ENCODE assay signal across 16 cellular contexts in genomic region chr9:107249131-107249533, GRCh38. TPM values are rescaled to one million over a fixed set of nuclear protein-coding genes. Genes with fewer than 3 reads are reported as not detected.
DNase-seq lines count a peak whose midpoint lies in the region; ATAC-seq and TF ChIP-seq lines count a peak whose summit lies in the region.
"Had no signal": no experiment of that assay in that cellular context is flagged by ENCODE, and none has a peak within 500 bp of the region (broad histone marks: within the 10 kb centered on the region; RNA-seq: fewer than 3 reads in every experiment).

No MANE protein-coding gene starts in this region.

- H3K27me3 ChIP-seq in gastrocnemius medialis, result no peaks in the 10 kb centered on the region

- peak; percentile 63 for DNase-seq in HPDE6-E6E7 (ENCODE audit: extremely low spot score)
- DNase-seq in WTC11 (ENCODE audit: low spot score), result peak; percentile 26
- peak; percentile 53 for DNase-seq in iris pigment epithelial cell (ENCODE audit: low read depth)
- DNase-seq in gastrocnemius medialis, result no peak
- DNase-seq in activated CD4-positive, alpha-beta memory T cell treated with anti-CD3 and anti-CD28 coated beads for 36 hours, result no peak
- no peak for DNase-seq in putamen (ENCODE audit: low spot score)
- no peak for DNase-seq in foreskin melanocyte
- DNase-seq: activated CD8-positive, alpha-beta T cell treated with anti-CD3 and anti-CD28 coated beads, Interleukin-2, amount 10 ng/mL, durations not matched to agents 7 days and 5 days; hypothalamus; natural killer cell; NCI-H1105; NCI-H774; stimulated activated CD4-positive, alpha-beta T cell treated with anti-CD3 and anti-CD28 coated beads, Interleukin-2, amount 100 ng/mL, for 24 hours; stimulated activated naive CD8-positive, alpha-beta T cell treated with anti-CD3 and anti-CD28 coated beads, Interleukin-15, amount 100 ng/mL, for 72 hours had no signal

- peaks cover 21 to 32% of the 10 kb centered on the region in 2 donors for H3K4me1 ChIP-seq in gastrocnemius medialis

- peaks cover 25% of the 10 kb centered on the region for H3K4me1 Mint-ChIP-seq in WTC11
- peaks cover 9% of the 10 kb centered on the region for H3K4me1 Mint-ChIP-seq in activated CD4-positive, alpha-beta memory T cell treated with anti-CD3 and anti-CD28 coated beads for 36 hours (ENCODE audit: low read depth)

- H3K9me3 Mint-ChIP-seq in WTC11, result peaks cover 4% of the 10 kb centered on the region; the same call in 1 of the 2 replicates
- H3K9me3 Mint-ChIP-seq in activated CD4-positive, alpha-beta memory T cell treated with anti-CD3 and anti-CD28 coated beads for 36 hours, result no peaks in the 10 kb centered on the region
- H3K9me3 Mint-ChIP-seq: activated naive CD4-positive, alpha-beta T cell treated with anti-CD3 and anti-CD28 coated beads, Interleukin-2, amount 50 U/mL, for 24 hours; natural killer cell; stimulated activated naive CD8-positive, alpha-beta T cell treated with anti-CD3 and anti-CD28 coated beads, Interleukin-15, amount 100 ng/mL, for 72 hours had no signal

- peak; percentile 91 for ATAC-seq in WTC11
- peak in 1 of 2 donors; percentile 61 for ATAC-seq in gastrocnemius medialis
- no peak for ATAC-seq in HG03439 (IDR thresholded peaks at IDR 0.05; ENCODE audit: unreplicated experiment)
- ATAC-seq: activated CD8-positive, alpha-beta T cell treated with anti-CD3 and anti-CD28 coated beads, Interleukin-2, amount 10 ng/mL, durations not matched to agents 7 days and 5 days; natural killer cell; stimulated activated naive CD8-positive, alpha-beta T cell treated with anti-CD3 and anti-CD28 coated beads, Interleukin-15, amount 100 ng/mL, for 72 hours had no signal

- TF ChIP-seq POLR2A in gastrocnemius medialis (IDR thresholded peaks at IDR 0.05), result no peak

- H3K27me3 Mint-ChIP-seq in WTC11 (ENCODE audit: low read depth), result no peaks in the 10 kb centered on the region
- H3K27me3 Mint-ChIP-seq in activated CD4-positive, alpha-beta memory T cell treated with anti-CD3 and anti-CD28 coated beads for 36 hours, result peaks cover 9% of the 10 kb centered on the region

- in situ Hi-C loops in gastrocnemius medialis (cut with MboI; ENCODE audit: low sequenced_read_pairs in 4 of 4), result loop anchor here in 1 of 4 donors (25.0 kb wide), 1 partner anchor 88 kb away; no protein-coding TSS in a partner anchor

- TF ChIP-seq CTCF in WTC11 (IDR thresholded peaks at IDR 0.05) (no peak), gastrocnemius medialis (IDR thresholded peaks at IDR 0.05 in 4 of 5, conservative IDR thresholded peaks at IDR 0.05 in 1 of 5) (no peak)

- no peaks in the 10 kb centered on the region for H3K36me3 Mint-ChIP-seq in WTC11
- no peaks in the 10 kb centered on the region for H3K36me3 Mint-ChIP-seq in activated CD4-positive, alpha-beta memory T cell treated with anti-CD3 and anti-CD28 coated beads for 36 hours
- H3K36me3 Mint-ChIP-seq: activated naive CD4-positive, alpha-beta T cell treated with anti-CD3 and anti-CD28 coated beads, Interleukin-2, amount 50 U/mL, for 24 hours; natural killer cell had no signal

- peak overlapping the region; percentile 28 to 68 (median 44) for H3K27ac ChIP-seq in gastrocnemius medialis

- no peak overlapping the region for H3K4me3 ChIP-seq in gastrocnemius medialis

- POLR2A ChIA-PET in WTC11 (lab: Charles Lee), result no interaction called here
- POLR2A ChIA-PET in activated CD4-positive, alpha-beta memory T cell treated with anti-CD3 and anti-CD28 coated beads for 36 hours (lab: Charles Lee), result no interaction called here

- H3K4me3 Mint-ChIP-seq in WTC11, result peak overlapping the region; percentile 12; the same call in 1 of the 2 replicates
- no peak overlapping the region for H3K4me3 Mint-ChIP-seq in activated CD4-positive, alpha-beta memory T cell treated with anti-CD3 and anti-CD28 coated beads for 36 hours
- H3K4me3 Mint-ChIP-seq: activated CD8-positive, alpha-beta T cell treated with anti-CD3 and anti-CD28 coated beads, Interleukin-2, amount 10 ng/mL, durations not matched to agents 7 days and 5 days; activated naive CD4-positive, alpha-beta T cell treated with anti-CD3 and anti-CD28 coated beads, Interleukin-2, amount 50 U/mL, for 24 hours; natural killer cell; stimulated activated naive CD8-positive, alpha-beta T cell treated with anti-CD3 and anti-CD28 coated beads, Interleukin-15, amount 100 ng/mL, for 72 hours had no signal

- no peaks in the 10 kb centered on the region for H3K9me3 ChIP-seq in gastrocnemius medialis

- no peaks in the 10 kb centered on the region for H3K36me3 ChIP-seq in gastrocnemius medialis

- CTCF ChIA-PET in WTC11 (lab: Charles Lee), result interaction anchor here (1.0 to 2.3 kb wide), 4 partner anchors 12 to 92 kb away, joined by 3 to 10 read pairs (median 4); no protein-coding TSS in a partner anchor
- CTCF ChIA-PET in activated CD4-positive, alpha-beta memory T cell treated with anti-CD3 and anti-CD28 coated beads for 36 hours (lab: Charles Lee), result no interaction called here

- intact Hi-C loops in gastrocnemius medialis (cut with DNase I; ENCODE audit: low total_unique reads), result no loop called here
- intact Hi-C loops in activated CD4-positive, alpha-beta memory T cell treated with anti-CD3 and anti-CD28 coated beads for 36 hours (cut with micrococcal nuclease), result no loop called here

- peak overlapping the region; percentile 95 for H3K27ac Mint-ChIP-seq in WTC11
- no peak overlapping the region for H3K27ac Mint-ChIP-seq in activated CD4-positive, alpha-beta memory T cell treated with anti-CD3 and anti-CD28 coated beads for 36 hours
- H3K27ac Mint-ChIP-seq: activated CD8-positive, alpha-beta T cell treated with anti-CD3 and anti-CD28 coated beads, Interleukin-2, amount 10 ng/mL, durations not matched to agents 7 days and 5 days; activated naive CD4-positive, alpha-beta T cell treated with anti-CD3 and anti-CD28 coated beads, Interleukin-2, amount 50 U/mL, for 24 hours; natural killer cell; stimulated activated naive CD8-positive, alpha-beta T cell treated with anti-CD3 and anti-CD28 coated beads, Interleukin-15, amount 100 ng/mL, for 72 hours had no signal

TF ChIP-seq in WTC11, 78 proteins besides CTCF, POLR2A, EP300 and RAD21:
- TF ChIP-seq E2F1 (CRISPR knock-in tag; IDR thresholded peaks at IDR 0.05) (no peak), GABPB1 (CRISPR knock-in tag; IDR thresholded peaks at IDR 0.05) (peak; percentile 77), HMGA2 (CRISPR knock-in tag; IDR thresholded peaks at IDR 0.05) (no peak), ETV6 (CRISPR knock-in tag; IDR thresholded peaks at IDR 0.05) (0 out of 2 replicates have a peak, but pooled peaks have one; percentile 23)

RNA-seq across cellular contexts. Expression of gene RAD23B, which starts 33.9 kb away (rescaled TPM):
- total RNA-seq in WTC11 (2021) (150 to 180 TPM (median 160 TPM) in 3 replicates), gastrocnemius medialis (100 to 1,000 TPM; 163 to 249 (median 188) TPM)
- total RNA-seq in activated CD4-positive, alpha-beta memory T cell treated with anti-CD3 and anti-CD28 coated beads for 36 hours, result 100 to 1,000 TPM; 111 TPM

Comparison
In these comparisons a context has a peak if more than half of its experiments do, and no peak if none do; other contexts are left out.
1. DNase-seq: peak in HPDE6-E6E7 (single experiment), WTC11 (single experiment) and iris pigment epithelial cell (single experiment); none in gastrocnemius medialis (0 of 2), activated CD4-positive, alpha-beta memory T cell treated with anti-CD3 and anti-CD28 coated beads for 36 hours (single experiment), putamen (single experiment) and foreskin melanocyte (single experiment).